Comparison of ENCODE assay signal across 8 cellular contexts in the genomic region with DNA sequence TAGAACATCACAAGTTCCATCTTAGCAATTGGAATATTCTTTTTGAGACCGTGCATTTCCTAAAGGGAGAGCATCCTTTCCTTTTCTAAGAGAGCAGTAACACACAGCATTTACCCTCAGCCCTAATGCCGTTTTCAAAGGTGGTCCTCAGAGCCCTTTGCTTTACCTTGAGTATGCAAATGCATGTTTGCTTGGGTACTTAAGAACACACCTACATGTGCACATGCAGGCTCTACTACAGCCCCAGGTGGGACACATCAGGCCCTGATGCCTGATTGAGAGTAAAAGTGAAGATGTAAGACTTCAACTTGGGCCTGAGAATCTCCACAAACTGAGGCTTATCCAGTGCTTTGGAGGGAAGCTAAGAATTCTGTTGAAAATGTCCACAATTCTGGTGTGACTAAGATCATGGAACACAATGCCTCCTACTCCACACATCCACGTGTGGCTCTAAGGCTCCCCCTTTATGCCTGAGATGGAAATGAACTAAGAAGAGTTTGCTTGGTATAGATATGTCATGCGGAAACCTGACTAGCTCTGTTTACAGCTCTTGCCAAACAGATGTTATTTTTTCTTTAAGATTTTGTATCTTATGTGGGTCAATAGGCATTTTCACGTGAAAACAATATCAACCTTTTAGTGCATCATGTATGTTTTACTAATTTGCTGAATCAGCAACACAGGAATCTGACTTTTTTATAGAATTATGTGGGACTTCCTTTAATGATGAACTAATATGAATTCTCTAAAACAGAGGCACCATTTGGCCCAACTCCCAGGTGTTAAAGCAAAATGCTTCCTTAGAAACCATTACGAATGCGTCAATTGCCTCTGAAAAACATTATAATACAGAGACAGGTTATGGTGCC. TPM values are rescaled to one million over a fixed set of nuclear protein-coding genes. Genes with fewer than 3 reads are reported as not detected.
DNase-seq lines count a peak whose midpoint lies in the region; ATAC-seq and TF ChIP-seq lines count a peak whose summit lies in the region.

No MANE protein-coding gene starts in this region.

- TF ChIP-seq POLR2A in gastroesophageal sphincter (IDR thresholded peaks at IDR 0.05), result no peak

- H3K79me2 ChIP-seq in GM23338 (replicated peaks; ENCODE audit: insufficient read depth), result no peaks in the 10 kb centered on the region

- H3K4me3 Mint-ChIP-seq in GM23338, result no peak overlapping the region
- no peak overlapping the region for H3K4me3 Mint-ChIP-seq in activated naive CD4-positive, alpha-beta T cell treated with anti-CD3 and anti-CD28 coated beads, Interleukin-2, amount 10 ng/mL, durations not matched to agents 7 days and 5 days

- H4K20me1 ChIP-seq in GM23338 (replicated peaks; ENCODE audit: insufficient read depth), result no peaks in the 10 kb centered on the region

- DNase-seq in A172 (ENCODE audit: low spot score), result peak; percentile 53
- DNase-seq in GM23338 (ENCODE audit: low spot score), result peak; percentile 47
- no peak for DNase-seq in RWPE2 (ENCODE audit: low spot score)
- no peak for DNase-seq in activated naive CD4-positive, alpha-beta T cell treated with anti-CD3 and anti-CD28 coated beads, Interleukin-2, amount 10 ng/mL, durations not matched to agents 7 days and 5 days
- no peak for DNase-seq in NCI-H187 treated with DMSO at 0.1 percent for 48 hours (lab: John Stamatoyannopoulos, UW)
- DNase-seq in NCI-H1048 (lab: John Stamatoyannopoulos, UW), result no peak
- no peak for DNase-seq in HEK293T (ENCODE audit: extremely low spot score)

- H3K4me1 Mint-ChIP-seq in GM23338, result peaks cover 19% of the 10 kb centered on the region
- H3K4me1 Mint-ChIP-seq in activated naive CD4-positive, alpha-beta T cell treated with anti-CD3 and anti-CD28 coated beads, Interleukin-2, amount 10 ng/mL, durations not matched to agents 7 days and 5 days, result no peaks in the 10 kb centered on the region

- H3K36me3 Mint-ChIP-seq in GM23338 (ENCODE audit: low read depth), result no peaks in the 10 kb centered on the region
- H3K36me3 Mint-ChIP-seq in activated naive CD4-positive, alpha-beta T cell treated with anti-CD3 and anti-CD28 coated beads, Interleukin-2, amount 10 ng/mL, durations not matched to agents 7 days and 5 days, result no peaks in the 10 kb centered on the region

- no peak overlapping the region for H3K4me2 ChIP-seq in GM23338

- H3K4me3 ChIP-seq in GM23338, result no peak overlapping the region
- no peak overlapping the region for H3K4me3 ChIP-seq in RWPE2 (ENCODE audit: severe bottlenecking)
- H3K4me3 ChIP-seq in gastroesophageal sphincter, result no peak overlapping the region

- POLR2A ChIA-PET in HEK293T (lab: Yijun Ruan, JAX), result no interaction called here

- H3K27me3 ChIP-seq in GM23338 (ENCODE audit: insufficient read depth) (no peaks in the 10 kb centered on the region), RWPE2 (ENCODE audit: insufficient read depth, poor library complexity, severe bottlenecking) (no peaks in the 10 kb centered on the region), gastroesophageal sphincter (no peaks in the 10 kb centered on the region)

- H3K9me3 Mint-ChIP-seq in GM23338, result no peaks in the 10 kb centered on the region
- no peaks in the 10 kb centered on the region for H3K9me3 Mint-ChIP-seq in activated naive CD4-positive, alpha-beta T cell treated with anti-CD3 and anti-CD28 coated beads, Interleukin-2, amount 10 ng/mL, durations not matched to agents 7 days and 5 days

- TF ChIP-seq CTCF in GM23338 (conservative IDR thresholded peaks at IDR 0.05; ENCODE audit: low read depth in 2 of 2) (peak; percentile 33 to 59), RWPE2 (IDR thresholded peaks at IDR 0.05; ENCODE audit: poor library complexity, severe bottlenecking) (peak; percentile 49), gastroesophageal sphincter (IDR thresholded peaks at IDR 0.05) (peak; percentile 31 to 55 (median 46))

- H2AFZ ChIP-seq in GM23338, result no peak overlapping the region

- H3K36me3 ChIP-seq in GM23338 (ENCODE audit: insufficient read depth) (no peaks in the 10 kb centered on the region), RWPE2 (ENCODE audit: low read depth) (no peaks in the 10 kb centered on the region), gastroesophageal sphincter (peaks cover 0 to 46% of the 10 kb centered on the region in 2 donors)

- WGBS in gastroesophageal sphincter (ENCODE audit: low coverage in 1 of 2), 2 donors, result 65 to 79% methylated on average over 6 of the region's 7 CpGs

- no peaks in the 10 kb centered on the region for H3F3A ChIP-seq in GM23338 (replicated peaks; ENCODE audit: low read depth)

- no peak overlapping the region for H3K27ac Mint-ChIP-seq in GM23338
- H3K27ac Mint-ChIP-seq in activated naive CD4-positive, alpha-beta T cell treated with anti-CD3 and anti-CD28 coated beads, Interleukin-2, amount 10 ng/mL, durations not matched to agents 7 days and 5 days, result no peak overlapping the region

- CTCF ChIA-PET in activated naive CD4-positive, alpha-beta T cell treated with anti-CD3 and anti-CD28 coated beads, Interleukin-2, amount 10 ng/mL, durations not matched to agents 7 days and 5 days (lab: Charles Lee), result no interaction called here
- CTCF ChIA-PET in HEK293T (lab: Yijun Ruan, JAX), result no interaction called here

- H3K4me1 ChIP-seq in GM23338 (ENCODE audit: insufficient read depth) (no peaks in the 10 kb centered on the region), RWPE2 (ENCODE audit: insufficient read depth, poor library complexity, severe bottlenecking) (no peaks in the 10 kb centered on the region), gastroesophageal sphincter (no peaks in the 10 kb centered on the region)

- no peaks in the 10 kb centered on the region for H3K27me3 Mint-ChIP-seq in GM23338 (ENCODE audit: insufficient read depth, low read depth, poor library complexity)
- H3K27me3 Mint-ChIP-seq in activated naive CD4-positive, alpha-beta T cell treated with anti-CD3 and anti-CD28 coated beads, Interleukin-2, amount 10 ng/mL, durations not matched to agents 7 days and 5 days, result peaks cover 30% of the 10 kb centered on the region

- H3K9me3 ChIP-seq in RWPE2 (ENCODE audit: severe bottlenecking), result no peaks in the 10 kb centered on the region
- no peaks in the 10 kb centered on the region for H3K9me3 ChIP-seq in gastroesophageal sphincter

- no peaks in the 10 kb centered on the region for H3K9me2 ChIP-seq in GM23338 (ENCODE audit: insufficient read depth)

- H3K27ac ChIP-seq in GM23338 (ENCODE audit: low read depth) (no peak overlapping the region), RWPE2 (ENCODE audit: poor library complexity, severe bottlenecking) (no peak overlapping the region), gastroesophageal sphincter (no peak overlapping the region)

- TF ChIP-seq EP300 in gastroesophageal sphincter (IDR thresholded peaks at IDR 0.05), result no peak

- ATAC-seq in GM23338 (peak; percentile 81), RWPE2 (ENCODE audit: low read depth) (peak; percentile 80), gastroesophageal sphincter (no peak)

TF ChIP-seq in GM23338, 12 proteins besides CTCF, POLR2A, EP300 and RAD21 (continues in another document):
- TF ChIP-seq NANOG (IDR thresholded peaks at IDR 0.05; ENCODE audit: borderline replicate concordance) (no peak), POLR2AphosphoS5 (IDR thresholded peaks at IDR 0.05; ENCODE audit: low read depth) (no peak)

TF ChIP-seq in HEK293T, 16 proteins besides CTCF, POLR2A, EP300 and RAD21:
- TF ChIP-seq ZNF384 (IDR thresholded peaks at IDR 0.05), result no peak
- no peak for TF ChIP-seq FOXM1 (IDR thresholded peaks at IDR 0.05; ENCODE audit: borderline replicate concordance)
- TF ChIP-seq L3MBTL2 (conservative IDR thresholded peaks at IDR 0.05), result no peak
- TF ChIP-seq SUZ12 (IDR thresholded peaks at IDR 0.05), result no peak
- no peak for TF ChIP-seq FOXK2 (IDR thresholded peaks at IDR 0.05)
- no peak for TF ChIP-seq ARNT (IDR thresholded peaks at IDR 0.05)
- no peak for TF ChIP-seq BHLHE40 (IDR thresholded peaks at IDR 0.05; ENCODE audit: borderline replicate concordance)
- TF ChIP-seq TARDBP (IDR thresholded peaks at IDR 0.05), result no peak

RNA-seq across cellular contexts. Expression of a gene that starts 48.9 kb away (rescaled TPM):
- total RNA-seq in A172 (2014; rRNA removed; shearing (Covaris generic)), result 13.8 and 24.1 TPM in 2 replicates
- total RNA-seq in GM23338 (2014; rRNA removed; shearing (Covaris generic)), result 28.9 and 34.1 TPM in 2 replicates
- polyA plus RNA-seq in GM23338 (2016; fragmentation: Nextera tagmentation; extraction: Ambion mirVana), result 16.3 and 18.9 TPM in 2 replicates
- total RNA-seq in gastroesophageal sphincter, result 10 to 100 TPM; 23.7 to 40.2 (median 29.8) TPM

Comparison
In these comparisons a context has a peak if more than half of its experiments do, and no peak if none do; other contexts are left out.
1. DNase-seq: peak in A172 (single experiment) and GM23338 (single experiment); none in RWPE2 (single experiment), activated naive CD4-positive, alpha-beta T cell treated with anti-CD3 and anti-CD28 coated beads, Interleukin-2, amount 10 ng/mL, durations not matched to agents 7 days and 5 days (single experiment), NCI-H187 treated with DMSO at 0.1 percent for 48 hours (single experiment), NCI-H1048 (single experiment) and HEK293T (single experiment).
2. Peak in every context shown above with its lines, with median percentiles within 50 percentile points of each other: CTCF ChIP-seq.